ENCODE assay signal across 9 cellular contexts in genomic region chr15:94584833-94585244, GRCh38.
DNase-seq lines count a peak whose midpoint lies in the region; ATAC-seq, FAIRE-seq and TF ChIP-seq lines count a peak whose summit lies in the region.
"Had no signal": no experiment of that assay in that cellular context is flagged by ENCODE, and none has a peak within 500 bp of the region (broad histone marks: within the 10 kb centered on the region; RNA-seq: fewer than 3 reads in every experiment).

No MANE protein-coding gene starts in this region.

- 35% methylated on average over 11 of the region's 11 CpGs for WGBS in mammary epithelial cell (ENCODE audit: low coverage, missing lambda C conversion rate)

- no peak overlapping the region for H3K9ac ChIP-seq in mammary epithelial cell (ENCODE audit: insufficient read depth, low read length)
- H3K9ac ChIP-seq: parathyroid adenoma had no signal

- CTCF ChIA-PET in mammary epithelial cell (lab: Charles Lee; ENCODE audit: low non-redundant PET) = no interaction called here

- no peak overlapping the region for H3K4me3 ChIP-seq in mammary epithelial cell (replicated peaks in 1 of 3; ENCODE audit: insufficient read depth in 1 of 3, low read depth in 2 of 3, low read length in 3 of 3)
- H3K4me3 ChIP-seq in breast epithelium = peak overlapping the region in 1 of 3 donors; percentile 31

- in situ Hi-C loops in mammary epithelial cell (cut with MboI; ENCODE audit: low sequenced_read_pairs in 2 of 2) = no loop called here

- H3K36me3 ChIP-seq in mammary epithelial cell (ENCODE audit: insufficient read depth, low read length) (no peaks in the 10 kb centered on the region), breast epithelium (no peaks in the 10 kb centered on the region)

- H2AFZ ChIP-seq in mammary epithelial cell (ENCODE audit: low read depth, low read length) = no peak overlapping the region
- H2AFZ ChIP-seq: parathyroid adenoma had no signal

- dilution Hi-C loops in mammary epithelial cell (cut with HindIII; ENCODE audit: low sequenced_read_pairs) = no loop called here

- TF ChIP-seq POLR2A in breast epithelium (IDR thresholded peaks at IDR 0.05) = no peak

- H3K27me3 ChIP-seq in mammary epithelial cell (ENCODE audit: insufficient read depth, low read length) = peaks cover 5% of the 10 kb centered on the region
- no peaks in the 10 kb centered on the region for H3K27me3 ChIP-seq in breast epithelium

- intact Hi-C loops in mammary epithelial cell (cut with micrococcal nuclease) (loop anchor here (5.0 to 10.0 kb wide), 2 partner anchors 440 to 1762 kb away; no protein-coding TSS in a partner anchor), breast epithelium (cut with DNase I; ENCODE audit: low total_unique reads) (no loop called here)

- H3K9me3 ChIP-seq in mammary epithelial cell (replicated peaks; ENCODE audit: insufficient read depth, low read length) (no peaks in the 10 kb centered on the region), breast epithelium (no peaks in the 10 kb centered on the region)

- no TSS peak for BruUV-seq in mammary epithelial cell (replicated peaks; lab: Mats Ljungman, UMichigan)

- FAIRE-seq in urothelium cell line (lab: Jason Lieb, UNC) = no peak

- no peak overlapping the region for H3K27ac ChIP-seq in mammary epithelial cell (ENCODE audit: insufficient read depth, low read depth, low read length)
- no peak overlapping the region for H3K27ac ChIP-seq in breast epithelium
- no peak overlapping the region for H3K27ac ChIP-seq in caudate nucleus (ENCODE audit: low read depth, low read length)
- H3K27ac ChIP-seq: parathyroid adenoma had no signal

- peak; percentile 78 for ATAC-seq in HG03135 (IDR thresholded peaks at IDR 0.05; ENCODE audit: unreplicated experiment)

- H3K4me1 ChIP-seq in mammary epithelial cell (ENCODE audit: insufficient read depth, low read length) (no peaks in the 10 kb centered on the region), breast epithelium (no peaks in the 10 kb centered on the region)
- H3K4me1 ChIP-seq: parathyroid adenoma had no signal

- TF ChIP-seq CTCF in mammary epithelial cell (conservative IDR thresholded peaks at IDR 0.05 in 1 of 2, IDR thresholded peaks at IDR 0.05 in 1 of 2; ENCODE audit: extremely low read depth in 1 of 2, insufficient read depth in 1 of 2, low read depth in 1 of 2, low read length in 2 of 2) = no peak
- TF ChIP-seq CTCF in breast epithelium (IDR thresholded peaks at IDR 0.05) = no peak

- DNase-seq in mammary epithelial cell (peak; percentile 33), breast epithelium (ENCODE audit: low spot score in 2 of 2) (no peak), germinal center (ENCODE audit: low spot score) (peak; percentile 14), urothelium cell line (ENCODE audit: low spot score) (peak; percentile 69), globus pallidus (ENCODE audit: low spot score) (no peak), caudate nucleus (lab: John Stamatoyannopoulos, UW) (no peak)
- peak; percentile 16 to 40 for DNase-seq in activated CD4-positive, alpha-beta T cell treated with anti-CD3 and anti-CD28 coated beads for 4 hours

- no peak overlapping the region for H3K4me2 ChIP-seq in mammary epithelial cell (ENCODE audit: insufficient read depth, low read depth, low read length)

- no peaks in the 10 kb centered on the region for H4K20me1 ChIP-seq in mammary epithelial cell (ENCODE audit: insufficient read depth, low read length)

- no peaks in the 10 kb centered on the region for H3K79me2 ChIP-seq in mammary epithelial cell (ENCODE audit: insufficient read depth, low read length)
- H3K79me2 ChIP-seq: parathyroid adenoma had no signal

Comparison
In these comparisons a context has a peak if more than half of its experiments do, and no peak if none do; other contexts are left out.
1. DNase-seq: peak in mammary epithelial cell (single experiment), activated CD4-positive, alpha-beta T cell treated with anti-CD3 and anti-CD28 coated beads for 4 hours (2 of 2), germinal center (single experiment) and urothelium cell line (single experiment); none in breast epithelium (0 of 2), globus pallidus (single experiment) and caudate nucleus (0 of 61).